Comparison of ENCODE assay signal across 1 cellular context in genomic region chr15:70442616-70443321, GRCh38.
TF ChIP-seq lines count a peak whose summit lies in the region.

No MANE protein-coding gene starts in this region.

TF ChIP-seq in IMR-90, 13 proteins besides CTCF, POLR2A, EP300 and RAD21 (continued from another document):
- no peak for TF ChIP-seq ELK1 (IDR thresholded peaks at IDR 0.05; ENCODE audit: borderline replicate concordance, low read depth, low read length)
TF ChIP-seq in IMR-90: peak in this region for 0.
